19 cellular contexts compared by ENCODE assay signal in the genomic region with DNA sequence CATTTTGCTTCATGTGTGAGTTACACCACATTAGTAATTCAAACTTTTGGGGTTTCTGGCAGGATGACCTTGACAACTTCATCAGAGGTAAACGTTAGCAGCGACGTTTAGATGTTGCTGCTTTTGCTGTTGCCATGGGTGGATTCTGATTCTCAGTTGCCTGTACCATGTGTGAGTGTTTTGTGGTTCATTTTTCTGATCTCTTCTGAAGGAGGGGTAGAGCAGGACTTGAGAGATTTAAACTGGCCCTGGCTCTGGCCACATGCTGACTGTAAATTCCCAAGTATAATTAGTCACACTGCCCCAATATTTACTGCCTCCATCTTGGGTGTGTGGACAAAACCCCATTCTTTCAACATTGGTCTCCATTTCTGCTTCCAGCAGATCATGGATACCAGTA.
DNase-seq lines count a peak whose midpoint lies in the region; ATAC-seq and TF ChIP-seq lines count a peak whose summit lies in the region.
"Had no signal": no experiment of that assay in that cellular context is flagged by ENCODE, and none has a peak within 500 bp of the region (broad histone marks: within the 10 kb centered on the region; RNA-seq: fewer than 3 reads in every experiment).

No MANE protein-coding gene starts in this region.

- H3K9me3 Mint-ChIP-seq in stimulated activated memory B cell treated with anti-CD40 and anti-IgM and Interleukin-4, amounts not matched to agents 10 μg/mL and 1 μg/mL and 100 μg/mL, for 72 hours: no peaks in the 10 kb centered on the region

- H3K27me3 ChIP-seq in DOHH2 (ENCODE audit: control insufficient read depth, low read length) (no peaks in the 10 kb centered on the region), OCI-LY1 (ENCODE audit: insufficient read depth, low read length) (no peaks in the 10 kb centered on the region), hepatocyte (no peaks in the 10 kb centered on the region)

- H3K4me3 ChIP-seq in DOHH2 (ENCODE audit: low read length) (no peak overlapping the region), OCI-LY1 (ENCODE audit: low read depth, low read length, poor library complexity, severe bottlenecking) (no peak overlapping the region), hepatocyte (no peak overlapping the region)

- WGBS in hepatocyte (ENCODE audit: low lambda C conversion rate, missing lambda C conversion rate): 89% methylated on average over 3 of the region's 3 CpGs

- H3F3A ChIP-seq in DOHH2 (ENCODE audit: control insufficient read depth, insufficient read depth): 0 out of 2 replicates have a peak, but pooled peaks cover 9% of the 10 kb centered on the region
- 0 out of 2 replicates have a peak, but pooled peaks cover 4% of the 10 kb centered on the region for H3F3A ChIP-seq in OCI-LY1 (ENCODE audit: insufficient read depth, low read length)

- H3K27ac Mint-ChIP-seq in stimulated activated memory B cell treated with anti-CD40 and anti-IgM and Interleukin-4, amounts not matched to agents 10 μg/mL and 1 μg/mL and 100 μg/mL, for 72 hours: peak overlapping the region; percentile 99

- H3K27ac ChIP-seq in DOHH2 (ENCODE audit: low read depth, low read length) (peak overlapping the region; percentile 83), OCI-LY1 (ENCODE audit: low read depth, low read length, poor library complexity, severe bottlenecking) (peak overlapping the region; percentile 99), hepatocyte (peak overlapping the region; percentile 80)
- H3K27ac ChIP-seq: epithelial cell of prostate, HL-60 had no signal

- H3K9me3 ChIP-seq in DOHH2 (ENCODE audit: control insufficient read depth, insufficient read depth, low read length) (no peaks in the 10 kb centered on the region), OCI-LY1 (ENCODE audit: low read length) (no peaks in the 10 kb centered on the region), hepatocyte (ENCODE audit: low read depth) (no peaks in the 10 kb centered on the region)
- H3K9me3 ChIP-seq: SK-N-SH had no signal

- ATAC-seq in stimulated activated memory B cell treated with anti-CD40 and anti-IgM and Interleukin-4, amounts not matched to agents 10 μg/mL and 1 μg/mL and 100 μg/mL, for 72 hours: no peak
- ATAC-seq in HG02642 (IDR thresholded peaks at IDR 0.05; ENCODE audit: poor library complexity, unreplicated experiment) (no peak), GM21717 (IDR thresholded peaks at IDR 0.05; ENCODE audit: unreplicated experiment) (no peak)

- H3K79me2 ChIP-seq in DOHH2 (ENCODE audit: control insufficient read depth, low read length) (no peaks in the 10 kb centered on the region), OCI-LY1 (ENCODE audit: insufficient read depth, low read length) (no peaks in the 10 kb centered on the region), hepatocyte (peaks cover 9% of the 10 kb centered on the region)

- H2AFZ ChIP-seq in OCI-LY1 (ENCODE audit: low read length): no peak overlapping the region
- no peak overlapping the region for H2AFZ ChIP-seq in hepatocyte

- no peak for TF ChIP-seq CTCF in DOHH2 (IDR thresholded peaks at IDR 0.05; ENCODE audit: low read depth, low read length, poor library complexity, severe bottlenecking)
- no peak for TF ChIP-seq CTCF in OCI-LY1 (IDR thresholded peaks at IDR 0.05; ENCODE audit: low read length)
- TF ChIP-seq CTCF in hepatocyte (IDR thresholded peaks at IDR 0.05; ENCODE audit: poor library complexity): no peak

- H3K4me3 Mint-ChIP-seq in stimulated activated memory B cell treated with anti-CD40 and anti-IgM and Interleukin-4, amounts not matched to agents 10 μg/mL and 1 μg/mL and 100 μg/mL, for 72 hours: no peak overlapping the region

- H3K27me3 Mint-ChIP-seq in stimulated activated memory B cell treated with anti-CD40 and anti-IgM and Interleukin-4, amounts not matched to agents 10 μg/mL and 1 μg/mL and 100 μg/mL, for 72 hours: no peaks in the 10 kb centered on the region

- H3K36me3 ChIP-seq in DOHH2 (ENCODE audit: control insufficient read depth, low read length) (no peaks in the 10 kb centered on the region; the same call in 1 of the 2 replicates), OCI-LY1 (ENCODE audit: insufficient read depth, low read length) (no peaks in the 10 kb centered on the region), hepatocyte (replicated peaks; ENCODE audit: insufficient read depth, low read depth) (no peaks in the 10 kb centered on the region)

- H3K36me3 Mint-ChIP-seq in stimulated activated memory B cell treated with anti-CD40 and anti-IgM and Interleukin-4, amounts not matched to agents 10 μg/mL and 1 μg/mL and 100 μg/mL, for 72 hours: peaks cover 42% of the 10 kb centered on the region

- H3K9ac ChIP-seq in OCI-LY1 (ENCODE audit: low read length): peak overlapping the region; percentile 90
- H3K9ac ChIP-seq: SK-N-SH had no signal

- H3K9me2 ChIP-seq in DOHH2 (replicated peaks; ENCODE audit: control insufficient read depth, low read length): no peaks in the 10 kb centered on the region
- no peaks in the 10 kb centered on the region for H3K9me2 ChIP-seq in OCI-LY1 (ENCODE audit: low read depth, low read length)
- H3K9me2 ChIP-seq in hepatocyte (replicated peaks; ENCODE audit: insufficient read depth): no peaks in the 10 kb centered on the region
- H3K9me2 ChIP-seq: SK-N-SH had no signal

- H3K4me1 Mint-ChIP-seq in stimulated activated memory B cell treated with anti-CD40 and anti-IgM and Interleukin-4, amounts not matched to agents 10 μg/mL and 1 μg/mL and 100 μg/mL, for 72 hours: peaks cover 94% of the 10 kb centered on the region

- no peaks in the 10 kb centered on the region for H4K20me1 ChIP-seq in DOHH2 (ENCODE audit: control insufficient read depth, insufficient read depth, low read depth, low read length)
- no peaks in the 10 kb centered on the region for H4K20me1 ChIP-seq in OCI-LY1 (ENCODE audit: insufficient read depth, low read length)
- H4K20me1 ChIP-seq in hepatocyte (ENCODE audit: insufficient read depth, poor library complexity, severe bottlenecking): no peaks in the 10 kb centered on the region

- H3K4me1 ChIP-seq in DOHH2 (ENCODE audit: control insufficient read depth, low read length) (peaks cover 65% of the 10 kb centered on the region), OCI-LY1 (ENCODE audit: insufficient read depth, low read length, severe bottlenecking) (peaks cover 100% of the 10 kb centered on the region), hepatocyte (ENCODE audit: insufficient read depth) (peaks cover 8% of the 10 kb centered on the region)

- peak overlapping the region; percentile 65 for H3K4me2 ChIP-seq in DOHH2 (ENCODE audit: low read length)
- peak overlapping the region; percentile 71; the same call in 1 of the 2 replicates for H3K4me2 ChIP-seq in OCI-LY1 (ENCODE audit: low read length)
- H3K4me2 ChIP-seq in hepatocyte: no peak overlapping the region
- H3K4me2 ChIP-seq: SK-N-SH had no signal

- DNase-seq in hepatocyte (ENCODE audit: low spot score) (no peak), NCI-H1436 (lab: John Stamatoyannopoulos, UW) (no peak)
- DNase-seq: activated CD4-positive, alpha-beta T cell treated with anti-CD3 and anti-CD28 coated beads, Interleukin-2, amount 50 U/mL, for 4 hours; activated T-cell treated with anti-CD3 and anti-CD28 coated beads, Interleukin-2, amount 50 U/mL, for 48 hours; cerebellar nuclear complex; glutamatergic neuron; islet precursor cell; Kasumi-1; NCI-H1417; NCI-H345; SK-N-SH; stimulated activated naive CD4-positive, alpha-beta T cell treated with Interleukin-2 at 50 U/mL for 16 hours had no signal
